9 cellular contexts compared by ENCODE assay signal in genomic region chr4:113394730-113395530, GRCh38.
DNase-seq lines count a peak whose midpoint lies in the region; ATAC-seq, FAIRE-seq and TF ChIP-seq lines count a peak whose summit lies in the region.
"Had no signal": no experiment of that assay in that cellular context is flagged by ENCODE, and none has a peak within 500 bp of the region (broad histone marks: within the 10 kb centered on the region; RNA-seq: fewer than 3 reads in every experiment).

No MANE protein-coding gene starts in this region.

- TF ChIP-seq CTCF in CD8-positive, alpha-beta T cell (IDR thresholded peaks at IDR 0.05), result peak; percentile 92
- peak; percentile 90 for TF ChIP-seq CTCF in lower lobe of right lung (IDR thresholded peaks at IDR 0.05)

- H3K36me3 ChIP-seq in CD8-positive, alpha-beta T cell (ENCODE audit: insufficient read depth, low read length), result no peaks in the 10 kb centered on the region
- H3K36me3 ChIP-seq in lower lobe of right lung, result no peaks in the 10 kb centered on the region

- no peaks in the 10 kb centered on the region for H3K36me3 Mint-ChIP-seq in CD8-positive, alpha-beta T cell

- ATAC-seq in CD8-positive, alpha-beta T cell, result peak; percentile 78
- ATAC-seq in HG03354 (IDR thresholded peaks at IDR 0.05; ENCODE audit: poor library complexity, severe bottlenecking, unreplicated experiment), result peak; percentile 98
- ATAC-seq in lower lobe of right lung, result peak; percentile 95 to 96

- no peak overlapping the region for H3K27ac ChIP-seq in CD8-positive, alpha-beta T cell (ENCODE audit: low read depth, low read length)
- no peak overlapping the region for H3K27ac ChIP-seq in lower lobe of right lung

- no peak overlapping the region for H3K4me3 Mint-ChIP-seq in CD8-positive, alpha-beta T cell
- H3K4me3 Mint-ChIP-seq: dendritic cell treated with granulocyte-macrophage colony-stimulating factor and Interleukin-4, amounts not matched to agents 40 ng/mL and 50 ng/mL, for 4 days had no signal

- POLR2A ChIA-PET in CD8-positive, alpha-beta T cell (lab: Charles Lee), result no interaction called here

- peak; percentile 98 for FAIRE-seq in GM19239 (lab: Jason Lieb, UNC)

- peak in 6 of 7 experiments; percentile 1 to 59 (median 38) for DNase-seq in CD8-positive, alpha-beta T cell
- peak; percentile 35 for DNase-seq in GM19239 (ENCODE audit: insufficient read length, low spot score)
- DNase-seq in NCI-H226, result peak; percentile 35
- DNase-seq in activated CD4-positive, CD25-positive, alpha-beta regulatory T cell (lab: John Stamatoyannopoulos, UW), result peak in 3 of 4 experiments; percentile 3 to 17 (median 12)
- DNase-seq in dedifferentiated amniotic fluid mesenchymal stem cell (ENCODE audit: extremely low spot score), result peak; percentile 92
- no peak for DNase-seq in lower lobe of right lung
- DNase-seq in stimulated activated CD8-positive, alpha-beta memory T cell treated with anti-CD3 and anti-CD28 coated beads, Interleukin-4, amount 100 ng/mL, for 4 hours (ENCODE audit: low read depth in 2 of 2, low spot score in 1 of 2), result peak; percentile 3 to 16

- no peaks in the 10 kb centered on the region for H3K27me3 ChIP-seq in CD8-positive, alpha-beta T cell (ENCODE audit: insufficient read depth, low read length)
- no peaks in the 10 kb centered on the region for H3K27me3 ChIP-seq in lower lobe of right lung (ENCODE audit: low read depth)

- intact Hi-C loops in CD8-positive, alpha-beta T cell (cut with DNase I, micrococcal nuclease), result loop anchor here (1.0 to 10.0 kb wide), 13 partner anchors 240 to 1412 kb away; partner anchors contain the start of gene CAMK2D (in 1 of the 2)
- intact Hi-C loops in lower lobe of right lung (cut with DNase I), result no loop called here

- no peaks in the 10 kb centered on the region for H3K4me1 Mint-ChIP-seq in CD8-positive, alpha-beta T cell (ENCODE audit: low read depth)

- no peak overlapping the region for H3K27ac Mint-ChIP-seq in CD8-positive, alpha-beta T cell
- H3K27ac Mint-ChIP-seq: dendritic cell treated with granulocyte-macrophage colony-stimulating factor and Interleukin-4, amounts not matched to agents 40 ng/mL and 50 ng/mL, for 4 days had no signal

- CTCF ChIA-PET in CD8-positive, alpha-beta T cell (lab: Charles Lee), result interaction anchor here (0.6 to 2.7 kb wide), 34 partner anchors 8 to 1414 kb away, joined by 3 to 29 read pairs (median 3); no protein-coding TSS in a partner anchor

- H3K9me3 ChIP-seq in CD8-positive, alpha-beta T cell (ENCODE audit: low read length), result no peaks in the 10 kb centered on the region
- no peaks in the 10 kb centered on the region for H3K9me3 ChIP-seq in lower lobe of right lung

- no peaks in the 10 kb centered on the region for H3K9me3 Mint-ChIP-seq in CD8-positive, alpha-beta T cell
- H3K9me3 Mint-ChIP-seq: dendritic cell treated with granulocyte-macrophage colony-stimulating factor and Interleukin-4, amounts not matched to agents 40 ng/mL and 50 ng/mL, for 4 days had no signal

- H3K4me3 ChIP-seq in CD8-positive, alpha-beta T cell (ENCODE audit: low read depth, low read length), result no peak overlapping the region
- H3K4me3 ChIP-seq in lower lobe of right lung, result no peak overlapping the region

- H3K4me1 ChIP-seq in CD8-positive, alpha-beta T cell (ENCODE audit: insufficient read depth, low read length), result no peaks in the 10 kb centered on the region
- H3K4me1 ChIP-seq in lower lobe of right lung, result peaks cover 9% of the 10 kb centered on the region

- H3K27me3 Mint-ChIP-seq in CD8-positive, alpha-beta T cell (ENCODE audit: low read depth), result peaks cover 2% of the 10 kb centered on the region
- H3K27me3 Mint-ChIP-seq: dendritic cell treated with granulocyte-macrophage colony-stimulating factor and Interleukin-4, amounts not matched to agents 40 ng/mL and 50 ng/mL, for 4 days had no signal
